ENCODE assay signal across 11 cellular contexts in the genomic region with DNA sequence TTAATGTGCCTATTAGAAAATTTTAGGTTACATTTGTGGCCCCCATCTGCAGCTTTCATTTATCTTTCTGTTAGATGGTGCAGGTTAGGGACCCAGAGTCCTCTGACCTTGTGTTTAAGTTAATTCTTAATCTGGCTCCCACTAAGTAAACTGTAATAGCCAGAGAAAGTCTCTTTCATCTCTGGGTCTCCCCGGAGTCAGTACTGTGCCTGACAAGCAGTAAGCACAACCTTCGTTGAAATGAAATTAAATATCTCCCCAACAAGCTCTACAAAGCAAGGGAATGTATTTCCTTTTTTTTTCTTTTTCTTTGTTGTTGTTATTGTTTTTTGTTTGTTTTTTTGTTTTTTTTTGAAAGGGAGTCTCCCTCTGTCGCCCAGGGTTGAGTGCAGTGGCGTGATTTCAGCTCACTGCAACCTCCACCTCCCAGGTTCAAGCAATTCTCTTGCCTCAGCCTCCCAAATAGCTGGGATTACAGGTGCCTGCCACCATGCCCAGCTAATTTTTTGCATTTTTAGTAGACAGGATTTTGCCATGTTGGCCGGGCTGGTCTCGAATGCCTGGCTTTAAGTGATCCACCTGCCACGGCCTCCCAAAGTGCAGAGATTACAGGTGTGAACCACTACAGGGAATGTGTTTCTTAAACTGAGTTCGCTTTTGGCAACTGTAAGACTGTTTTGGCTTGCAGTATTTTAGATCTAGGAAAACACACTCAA.
A peak's percentile ranks its signal among the peaks of the same experiment; 100 is the strongest.
DNase-seq lines count a peak whose midpoint lies in the region; ATAC-seq and TF ChIP-seq lines count a peak whose summit lies in the region.
"Had no signal": no experiment of that assay in that cellular context is flagged by ENCODE, and none has a peak within 500 bp of the region (broad histone marks: within the 10 kb centered on the region; RNA-seq: fewer than 3 reads in every experiment).

No MANE protein-coding gene starts in this region.

- H2AFZ ChIP-seq in Loucy (ENCODE audit: low read length): no peak overlapping the region

- peaks cover 6% of the 10 kb centered on the region for H3K9me3 Mint-ChIP-seq in endodermal cell

- H3K4me1 Mint-ChIP-seq in endodermal cell: peaks cover 3% of the 10 kb centered on the region

- peak overlapping the region; percentile 92 for H3K4me3 ChIP-seq in Loucy (ENCODE audit: low read length, poor library complexity, severe bottlenecking)
- H3K4me3 ChIP-seq in endodermal cell (ENCODE audit: low read length): no peak overlapping the region

- peak overlapping the region; percentile 64 for H3K4me3 Mint-ChIP-seq in endodermal cell

- TF ChIP-seq CTCF in C4-2B (conservative IDR thresholded peaks at IDR 0.05) (no peak), Loucy (conservative IDR thresholded peaks at IDR 0.05; ENCODE audit: low read length) (no peak), endodermal cell (conservative IDR thresholded peaks at IDR 0.05) (no peak)

- H3K4me2 ChIP-seq in Loucy (ENCODE audit: low read depth, low read length, poor library complexity, severe bottlenecking): no peak overlapping the region

- H3K36me3 ChIP-seq in Loucy (ENCODE audit: insufficient read depth, low read length) (no peaks in the 10 kb centered on the region), endodermal cell (ENCODE audit: control insufficient read depth, insufficient read depth, low read length) (no peaks in the 10 kb centered on the region)

- H3K27me3 ChIP-seq in Loucy (ENCODE audit: insufficient read depth, low read length, poor library complexity, severe bottlenecking) (no peaks in the 10 kb centered on the region), endodermal cell (ENCODE audit: control insufficient read depth, insufficient read depth, low read length, poor library complexity, severe bottlenecking) (no peaks in the 10 kb centered on the region)

- no peaks in the 10 kb centered on the region for H3K36me3 Mint-ChIP-seq in endodermal cell (ENCODE audit: low read depth)
- H3K36me3 Mint-ChIP-seq: activated naive CD8-positive, alpha-beta T cell had no signal

- no peak for DNase-seq in endodermal cell
- DNase-seq in pons (ENCODE audit: low spot score): peak; percentile 15
- DNase-seq in COLO668 (lab: John Stamatoyannopoulos, UW; ENCODE audit: unreplicated experiment): no peak
- no peak for DNase-seq in SIG-M5 treated with dmso at 0.1 percent for 504 hours (lab: John Stamatoyannopoulos, UW; ENCODE audit: unreplicated experiment)
- DNase-seq: activated CD4-positive, CD25-positive, alpha-beta regulatory T cell treated with anti-CD3 and anti-CD28 coated beads, Interleukin-2, amount 50 U/mL, for 72 hours; NCI-H1436 treated with DMSO at 0.1 percent for 48 hours had no signal

- ATAC-seq in GM18873 (IDR thresholded peaks at IDR 0.05; ENCODE audit: low FRiP score, unreplicated experiment) (no peak), GM18868 (IDR thresholded peaks at IDR 0.05; ENCODE audit: unreplicated experiment) (no peak)

- 88 to 93% methylated on average over 5 to 8 of the region's 8 CpGs for WGBS in endodermal cell (ENCODE audit: insufficient coverage in 1 of 2, insufficient read length in 1 of 2), 2 experiments

- H4K20me1 ChIP-seq in Loucy (ENCODE audit: insufficient read depth, low read length, poor library complexity, severe bottlenecking): no peaks in the 10 kb centered on the region

- H3F3A ChIP-seq in Loucy (ENCODE audit: low read depth): no peaks in the 10 kb centered on the region

- peaks cover 7% of the 10 kb centered on the region for H3K4me1 ChIP-seq in Loucy (ENCODE audit: insufficient read depth, low read length, poor library complexity, severe bottlenecking)
- H3K4me1 ChIP-seq in endodermal cell (ENCODE audit: control insufficient read depth, insufficient read depth, low read length): no peaks in the 10 kb centered on the region

- H3K27ac Mint-ChIP-seq in endodermal cell: no peak overlapping the region

- H3K9me2 ChIP-seq in Loucy (replicated peaks; ENCODE audit: low read depth, low read length): no peaks in the 10 kb centered on the region

- H3K9ac ChIP-seq in Loucy (ENCODE audit: low read depth, low read length, poor library complexity, severe bottlenecking) (no peak overlapping the region), endodermal cell (ENCODE audit: extremely low read depth, low read length, poor library complexity, severe bottlenecking) (no peak overlapping the region)

- peak overlapping the region; percentile 39 for H3K27ac ChIP-seq in C4-2B
- H3K27ac ChIP-seq in endodermal cell (ENCODE audit: low read depth, low read length): no peak overlapping the region

- H3K27me3 Mint-ChIP-seq in endodermal cell (ENCODE audit: insufficient read depth): peaks cover 12% of the 10 kb centered on the region

- H3K9me3 ChIP-seq in Loucy (ENCODE audit: insufficient read depth, low read depth, low read length): no peaks in the 10 kb centered on the region
- H3K9me3 ChIP-seq in endodermal cell (ENCODE audit: control insufficient read depth, low read length): peaks cover 8% of the 10 kb centered on the region

- no peaks in the 10 kb centered on the region for H3K79me2 ChIP-seq in Loucy (ENCODE audit: insufficient read depth, low read length)
